1 cellular context compared by ENCODE assay signal in genomic region chr1:184210822-184211221, GRCh38.
TF ChIP-seq lines count a peak whose summit lies in the region.

No MANE protein-coding gene starts in this region.

TF ChIP-seq in K562, 482 proteins besides CTCF, POLR2A, EP300 and RAD21:
- TF ChIP-seq ZNF253 (CRISPR knock-in tag; conservative IDR thresholded peaks at IDR 0.05) (no peak), ZNF431 (CRISPR knock-in tag; IDR thresholded peaks at IDR 0.05) (no peak), ZNF316 (IDR thresholded peaks at IDR 0.05) (peak; percentile 13; the same call in 1 of the 2 replicates)
